Comparison of ENCODE assay signal across 24 cellular contexts in the genomic region with DNA sequence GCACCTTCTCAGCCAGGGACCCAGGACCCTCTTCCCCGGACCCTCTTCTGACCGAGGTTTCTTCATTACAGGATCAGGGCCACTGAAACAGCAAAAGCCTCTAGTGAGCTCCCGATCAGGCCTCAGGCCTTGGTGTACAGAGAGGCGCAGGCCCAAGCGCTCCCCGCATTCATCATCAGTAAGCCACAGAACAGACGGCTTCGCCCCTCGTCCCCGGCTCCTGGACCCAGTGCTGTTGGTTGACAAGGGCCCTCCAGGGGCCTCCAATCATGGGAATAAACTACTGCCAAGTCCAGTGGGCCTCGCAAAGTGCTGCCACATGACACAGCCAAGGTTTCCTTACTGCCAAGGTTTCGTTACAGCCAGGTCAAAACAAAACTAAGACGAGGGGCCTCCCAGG.
DNase-seq lines count a peak whose midpoint lies in the region; TF ChIP-seq lines count a peak whose summit lies in the region.
"Had no signal": no experiment of that assay in that cellular context is flagged by ENCODE, and none has a peak within 500 bp of the region (broad histone marks: within the 10 kb centered on the region; RNA-seq: fewer than 3 reads in every experiment).

No MANE protein-coding gene starts in this region.

- H3K4me1 Mint-ChIP-seq in glutamatergic neuron (ENCODE audit: low read depth, unreplicated experiment) = peaks cover 38% of the 10 kb centered on the region

- TF ChIP-seq CTCF in glutamatergic neuron (IDR thresholded peaks at IDR 0.05; ENCODE audit: partially characterized antibody, unreplicated experiment) = no peak
- no peak for TF ChIP-seq CTCF in sigmoid colon (IDR thresholded peaks at IDR 0.05)
- TF ChIP-seq CTCF in vagina (IDR thresholded peaks at IDR 0.05) = no peak

- H3K36me3 Mint-ChIP-seq in glutamatergic neuron (ENCODE audit: unreplicated experiment) = peaks cover 9% of the 10 kb centered on the region
- H3K36me3 Mint-ChIP-seq: CD8-positive, alpha-beta memory T cell had no signal

- H3K27ac ChIP-seq in sigmoid colon = no peak overlapping the region
- peak overlapping the region; percentile 53 for H3K27ac ChIP-seq in vagina
- H3K27ac ChIP-seq: 22Rv1, C4-2B, GM23248, PC-9 had no signal

- H3K27me3 Mint-ChIP-seq in glutamatergic neuron (ENCODE audit: unreplicated experiment) = peaks cover 24% of the 10 kb centered on the region
- H3K27me3 Mint-ChIP-seq: B cell had no signal

- H3K4me3 ChIP-seq in sigmoid colon (no peak overlapping the region), vagina (no peak overlapping the region)
- H3K4me3 ChIP-seq: GM23248, PC-9 had no signal

- H3K9me3 Mint-ChIP-seq in glutamatergic neuron (ENCODE audit: unreplicated experiment) = peaks cover 53% of the 10 kb centered on the region
- H3K9me3 Mint-ChIP-seq: CD8-positive, alpha-beta memory T cell had no signal

- no peak for TF ChIP-seq POLR2A in sigmoid colon (IDR thresholded peaks at IDR 0.05)
- no peak for TF ChIP-seq POLR2A in vagina (IDR thresholded peaks at IDR 0.05)

- DNase-seq in activated CD4-positive, CD25-positive, alpha-beta regulatory T cell treated with anti-CD3 and anti-CD28 coated beads, Interleukin-2, amount 50 U/mL, for 72 hours = peak; percentile 28
- DNase-seq in activated CD4-positive, CD25-positive, alpha-beta regulatory T cell (lab: John Stamatoyannopoulos, UW) = no peak
- DNase-seq in glutamatergic neuron = no peak
- DNase-seq in sigmoid colon = peak; percentile 55
- no peak for DNase-seq in vagina (ENCODE audit: extremely low spot score in 2 of 2)
- no peak for DNase-seq in SHP77 (lab: John Stamatoyannopoulos, UW)
- DNase-seq in NCI-H748 (lab: John Stamatoyannopoulos, UW; ENCODE audit: unreplicated experiment) = no peak
- no peak for DNase-seq in NCI-H1105 treated with DMSO at 0.1 percent for 48 hours (lab: John Stamatoyannopoulos, UW)
- DNase-seq: CD8-positive, alpha-beta memory T cell; DMS 273 treated with DMSO at 0.1 percent for 48 hours; DMS79; GM23248; H7; KBM-7; NCI-H2029; NCI-H446; NCI-H524 treated with DMSO at 0.1 percent for 48 hours; NCI-H82; NK-92 treated with Interleukin-12 subunit alpha and Interleukin-12 subunit beta, amount 100 ng/mL, for 24 hours; PC-9; SHP77 treated with DMSO at 0.1 percent for 48 hours had no signal

- H3K4me1 ChIP-seq in sigmoid colon (peaks cover 0 to 17% (median 3%) of the 10 kb centered on the region in 4 donors), vagina (peaks cover 56% of the 10 kb centered on the region)

- H3K27me3 ChIP-seq in sigmoid colon (no peaks in the 10 kb centered on the region), vagina (no peaks in the 10 kb centered on the region)

- H3K4me3 Mint-ChIP-seq in glutamatergic neuron (ENCODE audit: unreplicated experiment) = no peak overlapping the region
- H3K4me3 Mint-ChIP-seq: B cell had no signal

- intact Hi-C loops in sigmoid colon (cut with DNase I) = no loop called here
- intact Hi-C loops in vagina (cut with DNase I) = no loop called here

- peak overlapping the region; percentile 3 for H3K27ac Mint-ChIP-seq in glutamatergic neuron (ENCODE audit: unreplicated experiment)
- H3K27ac Mint-ChIP-seq: B cell; CD8-positive, alpha-beta memory T cell had no signal

- TF ChIP-seq EP300 in sigmoid colon (IDR thresholded peaks at IDR 0.05) = no peak

- H3K36me3 ChIP-seq in sigmoid colon = peaks cover 9 to 17% (median 14%) of the 10 kb centered on the region in 4 donors
- H3K36me3 ChIP-seq in vagina = peaks cover 0 to 15% of the 10 kb centered on the region in 2 donors

- H3K9me3 ChIP-seq in sigmoid colon (no peaks in the 10 kb centered on the region), vagina (no peaks in the 10 kb centered on the region)

- WGBS in sigmoid colon, 2 donors = 91 to 95% methylated on average over 13 of the region's 13 CpGs

Comparison
In these comparisons a context has a peak if more than half of its experiments do, and no peak if none do; other contexts are left out.
1. DNase-seq: peak in activated CD4-positive, CD25-positive, alpha-beta regulatory T cell treated with anti-CD3 and anti-CD28 coated beads, Interleukin-2, amount 50 U/mL, for 72 hours (single experiment) and sigmoid colon (single experiment); none in activated CD4-positive, CD25-positive, alpha-beta regulatory T cell (0 of 4), glutamatergic neuron (single experiment), vagina (0 of 2), SHP77 (0 of 2), NCI-H748 (single experiment) and NCI-H1105 treated with DMSO at 0.1 percent for 48 hours (single experiment).